8 cellular contexts compared by ENCODE assay signal in genomic region chr18:24397694-24398365, GRCh38. TPM values are rescaled to one million over a fixed set of nuclear protein-coding genes. Genes with fewer than 3 reads are reported as not detected.
A peak's percentile ranks its signal among the peaks of the same experiment; 100 is the strongest.
DNase-seq lines count a peak whose midpoint lies in the region; ATAC-seq, FAIRE-seq and TF ChIP-seq lines count a peak whose summit lies in the region.

Gene OSBPL1A (minus strand): TSS chr18:24397824. CDS start chr18:24377533, 20,291 bp downstream.

- peak; percentile 94 for DNase-seq in D721Med (ENCODE audit: insufficient read length, low spot score)
- peak; percentile 74 for DNase-seq in NCI-H345 treated with DMSO at 0.1 percent for 48 hours (lab: John Stamatoyannopoulos, UW; ENCODE audit: unreplicated experiment)
- peak; percentile 56 for DNase-seq in activated CD4-positive, CD25-positive, alpha-beta regulatory T cell treated with anti-CD3 and anti-CD28 coated beads, Interleukin-2, amount 50 U/mL, for 72 hours
- DNase-seq in central memory CD4-positive, alpha-beta T cell: peak; percentile 59
- peak; percentile 31 to 32 (median 31) for DNase-seq in immature natural killer cell
- DNase-seq in small intestine: peak; percentile 95
- DNase-seq in cerebellar nuclear complex (lab: John Stamatoyannopoulos, UW): no peak

- H3K36me3 Mint-ChIP-seq in immature natural killer cell: no peaks in the 10 kb centered on the region

- H3K27me3 Mint-ChIP-seq in immature natural killer cell (ENCODE audit: low read depth in 3 of 3): peaks cover 2 to 35% (median 3%) of the 10 kb centered on the region in 3 donors

- peak; percentile 70 for ATAC-seq in HG03045 (IDR thresholded peaks at IDR 0.05; ENCODE audit: unreplicated experiment)

- peaks cover 10 to 15% of the 10 kb centered on the region in 2 donors for H3K4me1 Mint-ChIP-seq in immature natural killer cell

- no peak within 1 kb of the TSS for H3K27ac Mint-ChIP-seq in immature natural killer cell

- no peak for TF ChIP-seq CTCF in D721Med (IDR thresholded peaks at IDR 0.05; ENCODE audit: insufficient read depth, missing control alignments)

- H3K4me3 Mint-ChIP-seq in immature natural killer cell: peak within 1 kb of the TSS; percentile 79 to 87 (median 84)

- WGBS in small intestine, 3 donors: 2 to 4% (median 2%) methylated on average over 48 to 55 of the region's 55 CpGs

- H3K9me3 ChIP-seq in small intestine (ENCODE audit: control insufficient read depth, low read depth): no peaks in the 10 kb centered on the region

- H3K36me3 ChIP-seq in small intestine (ENCODE audit: control insufficient read depth in 2 of 2, insufficient read depth in 2 of 2, low read length in 2 of 2): no peaks in the 10 kb centered on the region

- peaks cover 0 to 3% (median 0%) of the 10 kb centered on the region in 6 donors for H3K9me3 Mint-ChIP-seq in immature natural killer cell

- peaks cover 0 to 3% of the 10 kb centered on the region in 2 donors for H3K4me1 ChIP-seq in small intestine (ENCODE audit: control insufficient read depth in 2 of 2, insufficient read depth in 1 of 2, low read depth in 1 of 2, low read length in 1 of 2)

- FAIRE-seq in D721Med (lab: Jason Lieb, UNC) (peak; percentile 73), small intestine (lab: Jason Lieb, UNC) (no peak)

- peak within 1 kb of the TSS; percentile 40 to 68 for H3K4me3 ChIP-seq in small intestine (ENCODE audit: low read depth in 1 of 2, low read length in 2 of 2)

- H3K27me3 ChIP-seq in small intestine (ENCODE audit: control insufficient read depth in 2 of 2, insufficient read depth in 2 of 2, low read length in 2 of 2): no peaks in the 10 kb centered on the region

- peak within 1 kb of the TSS in 1 of 2 donors; percentile 78 for H3K27ac ChIP-seq in small intestine (ENCODE audit: low read depth in 1 of 2, low read length in 1 of 2)

RNA-seq across cellular contexts. Expression of gene OSBPL1A, which starts in this region (rescaled TPM):
- polyA plus RNA-seq in immature natural killer cell: 1 to 10 TPM in 1 of 3 donors, under 1 TPM in 1, not detected in 1; 0.25 to 2.1 TPM
- 10 to 100 TPM; 23.5 to 36.7 (median 34.4) TPM for polyA plus RNA-seq in small intestine

Comparison
In these comparisons a context has a peak if more than half of its experiments do, and no peak if none do; other contexts are left out.
1. RNA of gene OSBPL1A (polyA plus RNA-seq): 23.5 to 36.7 TPM in small intestine; 0.25 to 2.1 TPM in immature natural killer cell; every median in the first group is over 4 times any median in the second.
2. DNase-seq: peak in D721Med (single experiment), NCI-H345 treated with DMSO at 0.1 percent for 48 hours (single experiment), activated CD4-positive, CD25-positive, alpha-beta regulatory T cell treated with anti-CD3 and anti-CD28 coated beads, Interleukin-2, amount 50 U/mL, for 72 hours (single experiment), central memory CD4-positive, alpha-beta T cell (single experiment), immature natural killer cell (3 of 3) and small intestine (single experiment); none in cerebellar nuclear complex (0 of 2).